13 cellular contexts compared by ENCODE assay signal in genomic region chr2:70498054-70498453, GRCh38. TPM values are rescaled to one million over a fixed set of nuclear protein-coding genes. Genes with fewer than 3 reads are reported as not detected.
DNase-seq lines count a peak whose midpoint lies in the region; ATAC-seq and TF ChIP-seq lines count a peak whose summit lies in the region.
"Had no signal": no experiment of that assay in that cellular context is flagged by ENCODE, and none has a peak within 500 bp of the region (broad histone marks: within the 10 kb centered on the region; RNA-seq: fewer than 3 reads in every experiment).

No MANE protein-coding gene starts in this region.

- peak; percentile 43 for ATAC-seq in CD4-positive, alpha-beta T cell (ENCODE audit: poor library complexity)
- ATAC-seq in GM19351 (IDR thresholded peaks at IDR 0.05; ENCODE audit: unreplicated experiment): peak; percentile 65
- ATAC-seq in HG03432 (IDR thresholded peaks at IDR 0.05; ENCODE audit: unreplicated experiment): no peak

- H3K27ac ChIP-seq in CD4-positive, alpha-beta T cell (ENCODE audit: low read depth, low read length): no peak overlapping the region
- H3K27ac ChIP-seq: uterus had no signal

- POLR2A ChIA-PET in CD4-positive, alpha-beta T cell (lab: Charles Lee): interaction anchor here (1.0 kb wide), 1 partner anchor 57 kb away, joined by 3 read pairs; no protein-coding TSS in a partner anchor

- no peaks in the 10 kb centered on the region for H3K36me3 Mint-ChIP-seq in CD4-positive, alpha-beta T cell (ENCODE audit: low read depth)

- CTCF ChIA-PET in CD4-positive, alpha-beta T cell (lab: Charles Lee): interaction anchor here (0.6 kb wide), 1 partner anchor 407 kb away, joined by 3 read pairs; no protein-coding TSS in a partner anchor

- TF ChIP-seq CTCF in CD4-positive, alpha-beta T cell (IDR thresholded peaks at IDR 0.05): no peak

- H3K9me3 Mint-ChIP-seq in CD4-positive, alpha-beta T cell: no peaks in the 10 kb centered on the region

- intact Hi-C loops in CD4-positive, alpha-beta T cell (cut with DNase I, micrococcal nuclease): no loop called here

- no peak overlapping the region for H3K27ac Mint-ChIP-seq in CD4-positive, alpha-beta T cell

- no peaks in the 10 kb centered on the region for H3K27me3 Mint-ChIP-seq in CD4-positive, alpha-beta T cell

- H3K4me3 Mint-ChIP-seq in CD4-positive, alpha-beta T cell: no peak overlapping the region

- no peaks in the 10 kb centered on the region for H3K27me3 ChIP-seq in CD4-positive, alpha-beta T cell (ENCODE audit: control insufficient read depth, insufficient read depth, low read length)
- H3K27me3 ChIP-seq: uterus had no signal

- peaks cover 5% of the 10 kb centered on the region for H3K4me1 Mint-ChIP-seq in CD4-positive, alpha-beta T cell (ENCODE audit: low read depth)

- no peaks in the 10 kb centered on the region for H3K9me3 ChIP-seq in CD4-positive, alpha-beta T cell (ENCODE audit: control insufficient read depth, low read length)
- H3K9me3 ChIP-seq: uterus had no signal

- no peak for DNase-seq in CD4-positive, alpha-beta T cell
- DNase-seq in SHP77 treated with DMSO at 0.1 percent for 48 hours (lab: John Stamatoyannopoulos, UW) (peak; percentile 6), iPS-NIHi7 (ENCODE audit: extremely low spot score) (peak; percentile 29), foreskin melanocyte (no peak), hippocampal formation (lab: John Stamatoyannopoulos, UW) (no peak)
- DNase-seq in stimulated activated CD8-positive, alpha-beta memory T cell treated with anti-CD3 and anti-CD28 coated beads, Interleukin-4, amount 100 ng/mL, for 48 hours: no peak
- DNase-seq: activated CD4-positive, alpha-beta T cell treated with anti-CD3 and anti-CD28 coated beads, Interleukin-2, amount 50 U/mL, for 48 hours; caudate nucleus; kidney glomerular epithelial cell; NCI-H146; uterus had no signal

RNA-seq across cellular contexts. Expression of gene TGFA, which starts 55.6 kb away (rescaled TPM):
- total RNA-seq in CD4-positive, alpha-beta T cell: under 1 TPM; 0.47 to 0.88 TPM

Comparison
In these comparisons a context has a peak if more than half of its experiments do, and no peak if none do; other contexts are left out.
1. DNase-seq: peak in SHP77 treated with DMSO at 0.1 percent for 48 hours (single experiment) and iPS-NIHi7 (single experiment); none in CD4-positive, alpha-beta T cell (0 of 10), foreskin melanocyte (single experiment), hippocampal formation (0 of 2) and stimulated activated CD8-positive, alpha-beta memory T cell treated with anti-CD3 and anti-CD28 coated beads, Interleukin-4, amount 100 ng/mL, for 48 hours (single experiment).